In the genomic region with DNA sequence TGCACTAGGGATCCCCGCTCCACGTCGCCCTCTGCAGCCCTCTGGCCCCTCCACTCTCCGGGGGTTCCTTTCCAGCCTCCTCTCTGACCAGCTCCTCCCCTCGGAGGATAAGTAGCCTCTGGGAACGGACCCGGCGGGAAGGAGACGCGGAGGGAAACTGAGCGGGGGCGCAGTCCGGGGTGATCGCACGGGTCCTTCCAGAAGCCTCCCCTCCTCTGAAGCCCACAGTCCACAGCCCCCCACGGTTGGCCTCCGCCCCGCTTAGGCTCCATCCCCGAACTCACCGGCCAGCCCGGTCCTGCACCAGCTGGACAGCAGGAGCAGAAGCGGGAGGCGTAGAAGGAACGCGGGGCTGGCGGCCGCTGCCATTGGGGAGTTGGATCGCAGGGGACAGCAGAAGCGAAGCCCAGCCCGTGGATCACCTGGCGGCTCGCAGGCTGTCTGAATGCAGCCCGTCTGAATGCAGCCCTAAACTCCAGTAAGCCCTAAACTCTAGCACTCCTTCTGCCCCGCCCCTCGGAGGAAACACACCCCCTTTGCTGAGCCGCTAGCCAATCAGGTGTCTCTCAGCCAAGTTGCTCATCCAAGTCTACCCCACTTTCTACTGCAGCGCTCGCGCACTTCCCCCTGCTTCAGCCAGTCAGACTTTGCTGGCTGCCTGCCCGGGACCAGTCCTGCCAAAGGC, we compare ENCODE assay signal across 1 cellular context.
TF ChIP-seq lines count a peak whose summit lies in the region.

A gene with protein sequence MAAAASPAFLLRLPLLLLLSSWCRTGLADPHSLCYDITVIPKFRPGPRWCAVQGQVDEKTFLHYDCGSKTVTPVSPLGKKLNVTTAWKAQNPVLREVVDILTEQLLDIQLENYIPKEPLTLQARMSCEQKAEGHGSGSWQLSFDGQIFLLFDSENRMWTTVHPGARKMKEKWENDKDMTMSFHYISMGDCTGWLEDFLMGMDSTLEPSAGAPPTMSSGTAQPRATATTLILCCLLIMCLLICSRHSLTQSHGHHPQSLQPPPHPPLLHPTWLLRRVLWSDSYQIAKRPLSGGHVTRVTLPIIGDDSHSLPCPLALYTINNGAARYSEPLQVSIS (minus strand): TSS at position 480 of the 685 bp plus-strand sequence. CDS start 111 bp downstream, at position 369.

TF ChIP-seq in H1, 55 proteins besides CTCF, POLR2A, EP300 and RAD21:
- TF ChIP-seq GTF2F1 (IDR thresholded peaks at IDR 0.05; ENCODE audit: borderline replicate concordance, low read depth, low read length) (no peak), SP1 (IDR thresholded peaks at IDR 0.05; ENCODE audit: low read depth, low read length) (peak; percentile 63; the same call in 1 of the 2 replicates), RFX5 (IDR thresholded peaks at IDR 0.05; ENCODE audit: borderline replicate concordance, low read depth, low read length) (no peak), BRCA1 (IDR thresholded peaks at IDR 0.05; ENCODE audit: low read depth, low read length) (no peak), TBP (IDR thresholded peaks at IDR 0.05; ENCODE audit: low read depth, low read length) (peak; percentile 64; the same call in 1 of the 2 replicates), SAP30 (IDR thresholded peaks at IDR 0.05; ENCODE audit: insufficient read depth, insufficient replicate concordance, low read length) (no peak), ASH2L (IDR thresholded peaks at IDR 0.05; ENCODE audit: low read length) (no peak), SIX5 (IDR thresholded peaks at IDR 0.05; ENCODE audit: low read depth, low read length) (no peak), PHF8 (conservative IDR thresholded peaks at IDR 0.05; ENCODE audit: low read depth, low read length) (0 out of 2 replicates have a peak, but pooled peaks have one; percentile 25), CEBPB (IDR thresholded peaks at IDR 0.05; ENCODE audit: low read depth, low read length) (no peak), CTBP2 (IDR thresholded peaks at IDR 0.05; ENCODE audit: borderline replicate concordance, insufficient read depth, insufficient read length, low read length) (peak; percentile 43), TAF1 (IDR thresholded peaks at IDR 0.05; ENCODE audit: low read depth, low read length) (peak; percentile 78), KDM4A (IDR thresholded peaks at IDR 0.05; ENCODE audit: low read depth, low read length, severe bottlenecking) (peak; percentile 97), TCF12 (IDR thresholded peaks at IDR 0.05; ENCODE audit: low read depth, low read length) (no peak), SIN3A (conservative IDR thresholded peaks at IDR 0.05 in 1 of 2, IDR thresholded peaks at IDR 0.05 in 1 of 2; ENCODE audit: low read depth in 1 of 2, low read length in 2 of 2) (0 out of 4 replicates have a peak, but pooled peaks of 1 of the 2 experiments have one; percentile 52), EGR1 (IDR thresholded peaks at IDR 0.05; ENCODE audit: borderline replicate concordance, low read depth, low read length) (peak; percentile 39; the same call in 1 of the 2 replicates), RBBP5 (IDR thresholded peaks at IDR 0.05; ENCODE audit: borderline replicate concordance, low read depth, low read length) (0 out of 2 replicates have a peak, but pooled peaks have one; percentile 72), NANOG (IDR thresholded peaks at IDR 0.05; ENCODE audit: insufficient read depth, low read depth, low read length, poor library complexity, severe bottlenecking) (no peak)
- TF ChIP-seq, protein P1, sequence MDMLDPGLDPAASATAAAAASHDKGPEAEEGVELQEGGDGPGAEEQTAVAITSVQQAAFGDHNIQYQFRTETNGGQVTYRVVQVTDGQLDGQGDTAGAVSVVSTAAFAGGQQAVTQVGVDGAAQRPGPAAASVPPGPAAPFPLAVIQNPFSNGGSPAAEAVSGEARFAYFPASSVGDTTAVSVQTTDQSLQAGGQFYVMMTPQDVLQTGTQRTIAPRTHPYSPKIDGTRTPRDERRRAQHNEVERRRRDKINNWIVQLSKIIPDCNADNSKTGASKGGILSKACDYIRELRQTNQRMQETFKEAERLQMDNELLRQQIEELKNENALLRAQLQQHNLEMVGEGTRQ (IDR thresholded peaks at IDR 0.05; ENCODE audit: low read length): no peak
- TF ChIP-seq, protein P2, sequence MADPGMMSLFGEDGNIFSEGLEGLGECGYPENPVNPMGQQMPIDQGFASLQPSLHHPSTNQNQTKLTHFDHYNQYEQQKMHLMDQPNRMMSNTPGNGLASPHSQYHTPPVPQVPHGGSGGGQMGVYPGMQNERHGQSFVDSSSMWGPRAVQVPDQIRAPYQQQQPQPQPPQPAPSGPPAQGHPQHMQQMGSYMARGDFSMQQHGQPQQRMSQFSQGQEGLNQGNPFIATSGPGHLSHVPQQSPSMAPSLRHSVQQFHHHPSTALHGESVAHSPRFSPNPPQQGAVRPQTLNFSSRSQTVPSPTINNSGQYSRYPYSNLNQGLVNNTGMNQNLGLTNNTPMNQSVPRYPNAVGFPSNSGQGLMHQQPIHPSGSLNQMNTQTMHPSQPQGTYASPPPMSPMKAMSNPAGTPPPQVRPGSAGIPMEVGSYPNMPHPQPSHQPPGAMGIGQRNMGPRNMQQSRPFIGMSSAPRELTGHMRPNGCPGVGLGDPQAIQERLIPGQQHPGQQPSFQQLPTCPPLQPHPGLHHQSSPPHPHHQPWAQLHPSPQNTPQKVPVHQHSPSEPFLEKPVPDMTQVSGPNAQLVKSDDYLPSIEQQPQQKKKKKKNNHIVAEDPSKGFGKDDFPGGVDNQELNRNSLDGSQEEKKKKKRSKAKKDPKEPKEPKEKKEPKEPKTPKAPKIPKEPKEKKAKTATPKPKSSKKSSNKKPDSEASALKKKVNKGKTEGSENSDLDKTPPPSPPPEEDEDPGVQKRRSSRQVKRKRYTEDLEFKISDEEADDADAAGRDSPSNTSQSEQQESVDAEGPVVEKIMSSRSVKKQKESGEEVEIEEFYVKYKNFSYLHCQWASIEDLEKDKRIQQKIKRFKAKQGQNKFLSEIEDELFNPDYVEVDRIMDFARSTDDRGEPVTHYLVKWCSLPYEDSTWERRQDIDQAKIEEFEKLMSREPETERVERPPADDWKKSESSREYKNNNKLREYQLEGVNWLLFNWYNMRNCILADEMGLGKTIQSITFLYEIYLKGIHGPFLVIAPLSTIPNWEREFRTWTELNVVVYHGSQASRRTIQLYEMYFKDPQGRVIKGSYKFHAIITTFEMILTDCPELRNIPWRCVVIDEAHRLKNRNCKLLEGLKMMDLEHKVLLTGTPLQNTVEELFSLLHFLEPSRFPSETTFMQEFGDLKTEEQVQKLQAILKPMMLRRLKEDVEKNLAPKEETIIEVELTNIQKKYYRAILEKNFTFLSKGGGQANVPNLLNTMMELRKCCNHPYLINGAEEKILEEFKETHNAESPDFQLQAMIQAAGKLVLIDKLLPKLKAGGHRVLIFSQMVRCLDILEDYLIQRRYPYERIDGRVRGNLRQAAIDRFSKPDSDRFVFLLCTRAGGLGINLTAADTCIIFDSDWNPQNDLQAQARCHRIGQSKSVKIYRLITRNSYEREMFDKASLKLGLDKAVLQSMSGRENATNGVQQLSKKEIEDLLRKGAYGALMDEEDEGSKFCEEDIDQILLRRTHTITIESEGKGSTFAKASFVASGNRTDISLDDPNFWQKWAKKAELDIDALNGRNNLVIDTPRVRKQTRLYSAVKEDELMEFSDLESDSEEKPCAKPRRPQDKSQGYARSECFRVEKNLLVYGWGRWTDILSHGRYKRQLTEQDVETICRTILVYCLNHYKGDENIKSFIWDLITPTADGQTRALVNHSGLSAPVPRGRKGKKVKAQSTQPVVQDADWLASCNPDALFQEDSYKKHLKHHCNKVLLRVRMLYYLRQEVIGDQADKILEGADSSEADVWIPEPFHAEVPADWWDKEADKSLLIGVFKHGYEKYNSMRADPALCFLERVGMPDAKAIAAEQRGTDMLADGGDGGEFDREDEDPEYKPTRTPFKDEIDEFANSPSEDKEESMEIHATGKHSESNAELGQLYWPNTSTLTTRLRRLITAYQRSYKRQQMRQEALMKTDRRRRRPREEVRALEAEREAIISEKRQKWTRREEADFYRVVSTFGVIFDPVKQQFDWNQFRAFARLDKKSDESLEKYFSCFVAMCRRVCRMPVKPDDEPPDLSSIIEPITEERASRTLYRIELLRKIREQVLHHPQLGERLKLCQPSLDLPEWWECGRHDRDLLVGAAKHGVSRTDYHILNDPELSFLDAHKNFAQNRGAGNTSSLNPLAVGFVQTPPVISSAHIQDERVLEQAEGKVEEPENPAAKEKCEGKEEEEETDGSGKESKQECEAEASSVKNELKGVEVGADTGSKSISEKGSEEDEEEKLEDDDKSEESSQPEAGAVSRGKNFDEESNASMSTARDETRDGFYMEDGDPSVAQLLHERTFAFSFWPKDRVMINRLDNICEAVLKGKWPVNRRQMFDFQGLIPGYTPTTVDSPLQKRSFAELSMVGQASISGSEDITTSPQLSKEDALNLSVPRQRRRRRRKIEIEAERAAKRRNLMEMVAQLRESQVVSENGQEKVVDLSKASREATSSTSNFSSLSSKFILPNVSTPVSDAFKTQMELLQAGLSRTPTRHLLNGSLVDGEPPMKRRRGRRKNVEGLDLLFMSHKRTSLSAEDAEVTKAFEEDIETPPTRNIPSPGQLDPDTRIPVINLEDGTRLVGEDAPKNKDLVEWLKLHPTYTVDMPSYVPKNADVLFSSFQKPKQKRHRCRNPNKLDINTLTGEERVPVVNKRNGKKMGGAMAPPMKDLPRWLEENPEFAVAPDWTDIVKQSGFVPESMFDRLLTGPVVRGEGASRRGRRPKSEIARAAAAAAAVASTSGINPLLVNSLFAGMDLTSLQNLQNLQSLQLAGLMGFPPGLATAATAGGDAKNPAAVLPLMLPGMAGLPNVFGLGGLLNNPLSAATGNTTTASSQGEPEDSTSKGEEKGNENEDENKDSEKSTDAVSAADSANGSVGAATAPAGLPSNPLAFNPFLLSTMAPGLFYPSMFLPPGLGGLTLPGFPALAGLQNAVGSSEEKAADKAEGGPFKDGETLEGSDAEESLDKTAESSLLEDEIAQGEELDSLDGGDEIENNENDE (IDR thresholded peaks at IDR 0.05; ENCODE audit: insufficient replicate concordance, low read length): no peak
